In the genomic region with DNA sequence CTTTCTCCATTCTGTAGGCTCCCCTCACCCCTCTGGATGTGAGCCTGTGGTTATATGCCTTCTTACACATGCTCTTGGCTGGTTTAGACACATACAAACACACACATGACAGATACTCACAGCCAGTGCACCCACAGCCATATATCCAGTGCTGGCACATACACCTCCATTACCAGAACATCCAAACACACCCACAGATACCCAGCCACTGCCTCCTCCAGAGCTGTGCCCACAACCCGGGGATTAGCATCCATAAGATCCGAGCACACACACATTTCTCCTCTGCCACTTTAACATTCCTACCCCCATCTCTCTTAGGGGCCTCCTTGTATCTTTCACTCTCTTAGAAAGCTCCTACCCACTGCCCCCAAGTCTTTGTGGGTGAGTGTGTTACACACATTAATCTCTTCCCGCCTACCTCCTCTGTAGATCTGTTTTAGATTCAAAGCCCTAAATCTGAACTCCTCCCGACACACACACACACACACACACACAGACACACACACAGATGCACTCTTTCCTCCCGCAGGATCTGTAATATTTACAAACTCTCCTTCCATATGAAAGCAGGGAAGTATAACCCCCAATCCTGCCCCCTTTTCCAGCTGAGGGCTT, we compare ENCODE assay signal across 1 cellular context.
TF ChIP-seq lines count a peak whose summit lies in the region.

No MANE protein-coding gene starts in this region.

TF ChIP-seq in HepG2, 621 proteins besides CTCF, POLR2A, EP300 and RAD21:
- TF ChIP-seq DRAP1 (CRISPR knock-in tag; IDR thresholded peaks at IDR 0.05), result no peak
- no peak for TF ChIP-seq NRL (CRISPR knock-in tag; IDR thresholded peaks at IDR 0.05; ENCODE audit: borderline replicate concordance)
- TF ChIP-seq ZNF580 (CRISPR knock-in tag; IDR thresholded peaks at IDR 0.05; ENCODE audit: borderline replicate concordance, low read depth), result no peak
